ENCODE assay signal across 1 cellular context in the genomic region with DNA sequence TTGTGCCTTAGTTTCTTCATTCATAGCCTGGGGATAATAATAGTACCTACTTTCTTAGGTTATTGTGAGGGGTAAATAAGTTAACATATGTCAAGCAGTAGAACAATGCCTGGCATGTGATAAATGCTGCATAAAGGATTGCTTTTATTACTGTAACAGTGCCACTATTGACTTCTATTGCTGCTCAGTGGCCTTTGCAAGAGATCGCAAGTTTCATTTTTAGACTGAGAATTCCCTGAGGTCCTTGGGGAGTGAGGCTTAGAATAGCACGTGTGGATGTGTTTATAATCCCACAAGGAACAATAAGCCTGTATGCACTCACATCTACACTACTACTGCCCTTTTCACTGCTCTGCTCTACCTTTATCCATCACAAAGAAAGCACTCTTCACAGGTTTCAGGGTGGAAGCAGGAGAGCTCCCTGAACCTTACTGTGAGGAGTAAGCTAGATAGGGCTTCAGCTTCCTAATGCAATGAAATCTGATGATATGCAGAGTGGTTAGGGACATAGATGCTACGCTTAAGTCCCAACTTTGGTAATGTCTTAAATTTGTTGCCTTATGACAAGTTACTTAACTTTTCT.
TF ChIP-seq lines count a peak whose summit lies in the region.

No MANE protein-coding gene starts in this region.

TF ChIP-seq in GM23338, 12 proteins besides CTCF, POLR2A, EP300 and RAD21 (continued from another document):
- TF ChIP-seq REST (IDR thresholded peaks at IDR 0.05; ENCODE audit: unreplicated experiment) = no peak
- TF ChIP-seq STAT1 (IDR thresholded peaks at IDR 0.05; ENCODE audit: unreplicated experiment) = no peak
